Comparison of ENCODE assay signal across 8 cellular contexts in genomic region chr11:3808846-3809623, GRCh38. TPM values are rescaled to one million over a fixed set of nuclear protein-coding genes. Genes with fewer than 3 reads are reported as not detected.
DNase-seq lines count a peak whose midpoint lies in the region; ATAC-seq and TF ChIP-seq lines count a peak whose summit lies in the region.

No MANE protein-coding gene starts in this region.

- ATAC-seq in GM18498 (IDR thresholded peaks at IDR 0.05; ENCODE audit: unreplicated experiment): peak; percentile 74
- ATAC-seq in HG02938 (IDR thresholded peaks at IDR 0.05; ENCODE audit: unreplicated experiment): peak; percentile 80

- H3K27ac ChIP-seq in VCaP: peak overlapping the region; percentile 81
- H3K27ac ChIP-seq in epithelial cell of prostate: peak overlapping the region; percentile 64

- DNase-seq in AG08396 (ENCODE audit: low spot score): peak; percentile 57
- peak; percentile 14 for DNase-seq in NCI-H2081 treated with DMSO at 0.1 percent for 48 hours (lab: John Stamatoyannopoulos, UW)
- DNase-seq in epithelial cell of prostate (ENCODE audit: low read depth, low spot score): peak; percentile 24
- peak; percentile 8 for DNase-seq in myocyte (ENCODE audit: low read depth)
- DNase-seq in D341Med (ENCODE audit: low spot score): no peak

- peak; percentile 70 for TF ChIP-seq CTCF in VCaP (conservative IDR thresholded peaks at IDR 0.05)

RNA-seq across cellular contexts. Expression of gene PGAP2, which starts 0.7 kb away (rescaled TPM):
- total RNA-seq in myocyte: 11.5 and 13.7 TPM in 2 replicates
- polyA plus RNA-seq in myocyte (2012): 27.2 TPM

RNA-seq across cellular contexts. Expression of gene NUP98, which starts 11.7 kb away (rescaled TPM):
- 68.1 and 136 TPM in 2 replicates for total RNA-seq in myocyte
- polyA plus RNA-seq in myocyte (2012): 35.7 TPM

RNA-seq across cellular contexts. Expression of gene RHOG, which starts 31.7 kb away (rescaled TPM):
- 20.2 and 22.4 TPM in 2 replicates for total RNA-seq in myocyte
- 44.6 TPM for polyA plus RNA-seq in myocyte (2012)

RNA-seq across cellular contexts. Expression of gene STIM1, which starts 46.4 kb away (rescaled TPM):
- total RNA-seq in myocyte: 36.3 and 46.4 TPM in 2 replicates
- 50.1 TPM for polyA plus RNA-seq in myocyte (2012)
